In genomic region chr11:97361812-97362378, GRCh38 we compare ENCODE assay signal across 19 cellular contexts.
A peak's percentile ranks its signal among the peaks of the same experiment; 100 is the strongest.
DNase-seq lines count a peak whose midpoint lies in the region; ATAC-seq and TF ChIP-seq lines count a peak whose summit lies in the region.
"Had no signal": no experiment of that assay in that cellular context is flagged by ENCODE, and none has a peak within 500 bp of the region (broad histone marks: within the 10 kb centered on the region; RNA-seq: fewer than 3 reads in every experiment).

No MANE protein-coding gene starts in this region.

- H3K9me3 ChIP-seq in smooth muscle cell (replicated peaks; ENCODE audit: low read depth) (no peaks in the 10 kb centered on the region), aorta (ENCODE audit: control insufficient read depth, low read length) (no peaks in the 10 kb centered on the region)
- H3K9me3 ChIP-seq: BE2C, ovary had no signal

- no peaks in the 10 kb centered on the region for H4K20me1 ChIP-seq in smooth muscle cell (ENCODE audit: low read depth)

- intact Hi-C loops in aorta (cut with DNase I) = no loop called here

- H3K36me3 ChIP-seq in smooth muscle cell (ENCODE audit: low read depth) = no peaks in the 10 kb centered on the region
- H3K36me3 ChIP-seq in aorta (ENCODE audit: control insufficient read depth in 1 of 2, insufficient read depth in 2 of 2, low read length in 1 of 2) = no peaks in the 10 kb centered on the region
- H3K36me3 ChIP-seq: BE2C, ovary, spleen had no signal

- H3K79me2 ChIP-seq in smooth muscle cell (ENCODE audit: low read depth) = no peaks in the 10 kb centered on the region

- H3K4me1 ChIP-seq in smooth muscle cell (ENCODE audit: low read depth) (peaks cover 3% of the 10 kb centered on the region), aorta (ENCODE audit: control insufficient read depth in 1 of 2, insufficient read depth in 2 of 2, low read length in 2 of 2) (peaks cover 2 to 10% of the 10 kb centered on the region in 2 donors)
- H3K4me1 ChIP-seq: BE2C, spleen had no signal

- WGBS in smooth muscle cell (ENCODE audit: low lambda C conversion rate) = 60% methylated on average over 1 of the region's 1 CpG
- 4 to 7% methylated on average over 1 of the region's 1 CpG for WGBS in aorta, 2 donors

- peak; percentile 4 for DNase-seq in NCI-H460 (ENCODE audit: extremely low read depth, low read depth)
- DNase-seq in astrocyte of the hippocampus (ENCODE audit: low read depth, low spot score) = peak; percentile 16
- DNase-seq in foreskin melanocyte = peak; percentile 61
- no peak for DNase-seq in smooth muscle cell (lab: John Stamatoyannopoulos, UW; ENCODE audit: unreplicated experiment)
- no peak for DNase-seq in NCI-H1417 (lab: John Stamatoyannopoulos, UW)
- no peak for DNase-seq in aorta
- no peak for DNase-seq in stimulated activated CD4-positive, alpha-beta T cell treated with anti-CD3 and anti-CD28 coated beads, Interleukin-4, amount 100 ng/mL, for 1 hour
- DNase-seq in DMS79 (lab: John Stamatoyannopoulos, UW) = no peak
- DNase-seq: activated CD4-positive, alpha-beta T cell treated with anti-CD3 and anti-CD28 coated beads, Interleukin-2, amount 50 U/mL, for 4 hours; activated naive CD4-positive, alpha-beta T cell treated with anti-CD3 and anti-CD28 coated beads, Interleukin-2, amount 50 U/mL, for 16 hours; activated T-cell treated with anti-CD3 and anti-CD28 coated beads, Interleukin-2, amount 50 U/mL, for 1 hour; BE2C; DMS 273 treated with DMSO at 0.1 percent for 48 hours; effector CD4-positive, alpha-beta T cell; IMR-90; NCI-H2081; NCI-H524; ovary; spleen had no signal

- no peak overlapping the region for H3K9ac ChIP-seq in smooth muscle cell (ENCODE audit: low read depth)

- H3F3A ChIP-seq in smooth muscle cell (ENCODE audit: low read depth) = no peaks in the 10 kb centered on the region

- H3K4me3 ChIP-seq in smooth muscle cell = no peak overlapping the region
- H3K4me3 ChIP-seq in aorta (ENCODE audit: low read length in 2 of 2) = no peak overlapping the region
- H3K4me3 ChIP-seq: ovary, spleen had no signal

- H2AFZ ChIP-seq in smooth muscle cell (ENCODE audit: low read depth) = no peak overlapping the region

- no peak for ATAC-seq in aorta (ENCODE audit: low FRiP score)

- no peak overlapping the region for H3K4me2 ChIP-seq in smooth muscle cell

- H3K27ac ChIP-seq in smooth muscle cell (ENCODE audit: low read depth) (peak overlapping the region; percentile 52), aorta (ENCODE audit: low read depth in 1 of 2, low read length in 2 of 2) (no peak overlapping the region)
- H3K27ac ChIP-seq: ovary, spleen had no signal

- H3K27me3 ChIP-seq in smooth muscle cell (ENCODE audit: low read depth) = no peaks in the 10 kb centered on the region
- no peaks in the 10 kb centered on the region for H3K27me3 ChIP-seq in aorta (ENCODE audit: control insufficient read depth in 1 of 2, insufficient read depth in 2 of 2, low read length in 1 of 2)
- H3K27me3 ChIP-seq: BE2C, ovary, spleen had no signal

- no peak for TF ChIP-seq CTCF in smooth muscle cell (IDR thresholded peaks at IDR 0.05; ENCODE audit: borderline replicate concordance, insufficient read depth, poor library complexity, severe bottlenecking)

Comparison
In these comparisons a context has a peak if more than half of its experiments do, and no peak if none do; other contexts are left out.
1. DNase-seq: peak in NCI-H460 (single experiment), astrocyte of the hippocampus (single experiment) and foreskin melanocyte (single experiment); none in smooth muscle cell (single experiment), NCI-H1417 (0 of 3), aorta (0 of 2), stimulated activated CD4-positive, alpha-beta T cell treated with anti-CD3 and anti-CD28 coated beads, Interleukin-4, amount 100 ng/mL, for 1 hour (single experiment) and DMS79 (single experiment).